ENCODE assay signal across 21 cellular contexts in genomic region chr3:459376-459710, GRCh38.
"Had no signal": no experiment of that assay in that cellular context is flagged by ENCODE, and none has a peak within 500 bp of the region (broad histone marks: within the 10 kb centered on the region; RNA-seq: fewer than 3 reads in every experiment).

No MANE protein-coding gene starts in this region.

- DNase-seq: activated CD4-positive, alpha-beta T cell treated with anti-CD3 and anti-CD28 coated beads for 4 hours; activated CD4-positive, alpha-beta T cell treated with anti-CD3 and anti-CD28 coated beads, Interleukin-2, amount 50 U/mL, for 48 hours; activated CD4-positive, CD25-positive, alpha-beta regulatory T cell; activated CD8-positive, alpha-beta memory T cell treated with anti-CD3 and anti-CD28 coated beads, Interleukin-2, amount 50 U/mL, for 48 hours; activated naive CD4-positive, alpha-beta T cell treated with Interleukin-2 at 50 U/mL for 16 hours; activated naive CD8-positive, alpha-beta T cell treated with anti-CD3 and anti-CD28 coated beads for 36 hours; activated T-cell treated with anti-CD3 and anti-CD28 coated beads, Interleukin-2, amount 50 U/mL, for 4 hours; cortex of kidney; heart right ventricle; kidney; lower lobe of right lung; mesendoderm; naive B cell; stimulated activated CD4-positive, alpha-beta T cell treated with anti-CD3 and anti-CD28 coated beads, Interleukin-4, amount 100 ng/mL, for 4 hours; stimulated activated naive CD8-positive, alpha-beta T cell treated with anti-CD3 and anti-CD28 coated beads, Interleukin-15, Interleukin-2, amounts not matched to agents 100 U/mL and 50 U/mL, for 24 hours; T-helper 17 cell; upper lobe of left lung had no signal

- H3K4me1 ChIP-seq: heart right ventricle, lower lobe of right lung, prostate gland, right atrium auricular region, upper lobe of left lung had no signal

- H3K27me3 ChIP-seq: heart right ventricle, right atrium auricular region, upper lobe of left lung had no signal

- H3K27ac ChIP-seq: epithelial cell of prostate, heart right ventricle, lower lobe of right lung, prostate gland, right atrium auricular region, upper lobe of left lung had no signal

- H3K36me3 ChIP-seq: heart right ventricle, lower lobe of right lung, prostate gland, right atrium auricular region, upper lobe of left lung had no signal

- H3K9me3 ChIP-seq: heart right ventricle, lower lobe of right lung, prostate gland, right atrium auricular region, upper lobe of left lung had no signal

- H3K4me3 ChIP-seq: heart right ventricle, lower lobe of right lung, prostate gland, right atrium auricular region, upper lobe of left lung had no signal

- ATAC-seq: activated T-cell treated with anti-CD3 and anti-CD28 coated beads, Interleukin-2, amount 50 U/mL, for 4 hours; heart right ventricle; lower lobe of right lung; stimulated activated naive CD8-positive, alpha-beta T cell treated with anti-CD3 and anti-CD28 coated beads, Interleukin-15, Interleukin-2, amounts not matched to agents 100 U/mL and 50 U/mL, for 24 hours; T-helper 17 cell had no signal

- FAIRE-seq: bronchial epithelial cell, kidney had no signal
